Comparison of ENCODE assay signal across 11 cellular contexts in genomic region chr4:3364199-3364598, GRCh38.
"Had no signal": no experiment of that assay in that cellular context is flagged by ENCODE, and none has a peak within 500 bp of the region (broad histone marks: within the 10 kb centered on the region; RNA-seq: fewer than 3 reads in every experiment).

No MANE protein-coding gene starts in this region.

- H3K36me3 ChIP-seq: left ventricle myocardium inferior, prostate gland, thyroid gland had no signal

- DNase-seq: activated effector memory CD4-positive, alpha-beta T cell treated with Interleukin-2 at 50 U/mL for 16 hours; activated naive CD4-positive, alpha-beta T cell treated with anti-CD3 and anti-CD28 coated beads, Interleukin-2, amount 50 U/mL, for 16 hours; activated T-cell treated with anti-CD3 and anti-CD28 coated beads, Interleukin-2, amount 50 U/mL, for 4 hours; islet precursor cell; left ventricle myocardium inferior; mesenchymal stem cell; stimulated activated CD4-positive, alpha-beta T cell treated with anti-CD3 and anti-CD28 coated beads, Interleukin-2, amount 100 ng/mL, for 48 hours; stimulated activated naive B cell treated with anti-CD40 and anti-IgM and Interleukin-4, amounts not matched to agents 10 μg/mL and 1 μg/mL and 100 μg/mL, for 72 hours; thyroid gland had no signal

- H3K27ac ChIP-seq: left ventricle myocardium inferior, prostate gland, thyroid gland had no signal

- H3K9me3 ChIP-seq: left ventricle myocardium inferior, prostate gland, thyroid gland had no signal

- ATAC-seq: activated T-cell treated with anti-CD3 and anti-CD28 coated beads, Interleukin-2, amount 50 U/mL, for 4 hours; naive thymus-derived CD8-positive, alpha-beta T cell; stimulated activated naive B cell treated with anti-CD40 and anti-IgM and Interleukin-4, amounts not matched to agents 10 μg/mL and 1 μg/mL and 100 μg/mL, for 72 hours had no signal

- H3K4me3 ChIP-seq: left ventricle myocardium inferior, prostate gland, thyroid gland had no signal

- H3K27me3 ChIP-seq: thyroid gland had no signal
